In genomic region chr15:89991312-89991711, GRCh38 we compare ENCODE assay signal across 37 cellular contexts.
"Had no signal": no experiment of that assay in that cellular context is flagged by ENCODE, and none has a peak within 500 bp of the region (broad histone marks: within the 10 kb centered on the region; RNA-seq: fewer than 3 reads in every experiment).

No MANE protein-coding gene starts in this region.

- H3K4me3 Mint-ChIP-seq: activated CD4-positive, alpha-beta memory T cell treated with anti-CD3 and anti-CD28 coated beads for 36 hours; activated naive CD4-positive, alpha-beta T cell treated with anti-CD3 and anti-CD28 coated beads, Interleukin-2, amount 10 ng/mL, durations not matched to agents 7 days and 5 days; activated naive CD8-positive, alpha-beta T cell treated with anti-CD3 and anti-CD28 coated beads for 36 hours; activated T-cell treated with anti-CD3 and anti-CD28 coated beads, Interleukin-2, amount 50 U/mL, for 4 hours; activated T-helper 1 cell treated with anti-CD3 and anti-CD28 coated beads, Interleukin-12 subunit alpha, Interleukin-12 subunit beta, Interleukin-2, Interleukin-4 antibody, amounts not matched to agents 30 ng/mL and 10 ng/mL and 1 ng/mL, durations not matched to agents 14 hours and 24 hours and 36 hours; T-helper 1 cell treated with Interleukin-12 subunit alpha and Interleukin-12 subunit beta and Interleukin-4 antibody, amounts not matched to agents 30 μg/mL and 1 μg/mL, for 36 hours; T-helper 2 cell treated with Interferon-gamma antibody and Interleukin-4, amounts not matched to agents 5 μg/mL and 100 μg/mL, for 36 hours; WTC11 had no signal

- H3K4me3 ChIP-seq: Peyer's patch, SJSA1 had no signal

- ATAC-seq: activated T-cell treated with anti-CD3 and anti-CD28 coated beads, Interleukin-2, amount 50 U/mL, for 4 hours; PC-3; WTC11 had no signal

- H3K27me3 ChIP-seq: brain microvascular endothelial cell, Peyer's patch, SJSA1 had no signal

- H3K36me3 ChIP-seq: brain microvascular endothelial cell, Peyer's patch, SJSA1 had no signal

- H3K27ac Mint-ChIP-seq: activated CD4-positive, alpha-beta memory T cell treated with anti-CD3 and anti-CD28 coated beads for 36 hours; activated naive CD4-positive, alpha-beta T cell treated with anti-CD3 and anti-CD28 coated beads, Interleukin-2, amount 10 ng/mL, durations not matched to agents 7 days and 5 days; activated naive CD8-positive, alpha-beta T cell treated with anti-CD3 and anti-CD28 coated beads for 36 hours; activated T-helper 1 cell treated with anti-CD3 and anti-CD28 coated beads, Interleukin-12 subunit alpha, Interleukin-12 subunit beta, Interleukin-2, Interleukin-4 antibody, amounts not matched to agents 30 ng/mL and 10 ng/mL and 1 ng/mL, durations not matched to agents 14 hours and 24 hours and 36 hours; T-helper 1 cell treated with Interleukin-12 subunit alpha and Interleukin-12 subunit beta and Interleukin-4 antibody, amounts not matched to agents 30 μg/mL and 1 μg/mL, for 36 hours; T-helper 2 cell treated with Interferon-gamma antibody and Interleukin-4, amounts not matched to agents 5 μg/mL and 100 μg/mL, for 36 hours; WTC11 had no signal

- H3K9me3 ChIP-seq: Peyer's patch, SJSA1, SK-N-SH had no signal

- H3K27me3 Mint-ChIP-seq: activated CD4-positive, alpha-beta memory T cell treated with anti-CD3 and anti-CD28 coated beads for 36 hours; activated naive CD8-positive, alpha-beta T cell treated with anti-CD3 and anti-CD28 coated beads for 36 hours had no signal

- H3K4me1 ChIP-seq: Peyer's patch, SJSA1 had no signal

- H3K36me3 Mint-ChIP-seq: activated CD4-positive, alpha-beta memory T cell treated with anti-CD3 and anti-CD28 coated beads for 36 hours; activated naive CD4-positive, alpha-beta T cell treated with anti-CD3 and anti-CD28 coated beads, Interleukin-2, amount 10 ng/mL, durations not matched to agents 7 days and 5 days; activated naive CD8-positive, alpha-beta T cell treated with anti-CD3 and anti-CD28 coated beads for 36 hours; WTC11 had no signal

- DNase-seq: activated CD4-positive, alpha-beta memory T cell treated with anti-CD3 and anti-CD28 coated beads for 36 hours; activated CD4-positive, alpha-beta T cell treated with anti-CD3 and anti-CD28 coated beads for 4 hours; activated CD4-positive, alpha-beta T cell treated with anti-CD3 and anti-CD28 coated beads, Interleukin-2, amount 50 U/mL, for 1 hour; activated CD4-positive, CD25-positive, alpha-beta regulatory T cell treated with anti-CD3 and anti-CD28 coated beads, Interleukin-2, amount 50 U/mL, for 72 hours; activated CD8-positive, alpha-beta memory T cell treated with anti-CD3 and anti-CD28 coated beads, Interleukin-2, amount 50 U/mL, for 4 hours; activated gamma-delta T cell treated with Interleukin-2 at 50 U/mL for 16 hours; activated naive CD4-positive, alpha-beta T cell treated with anti-CD3 and anti-CD28 coated beads, Interleukin-2, amount 10 ng/mL, durations not matched to agents 7 days and 5 days; activated naive CD8-positive, alpha-beta T cell treated with anti-CD3 and anti-CD28 coated beads for 36 hours; activated T-cell treated with anti-CD3 and anti-CD28 coated beads for 4 hours; activated T-cell treated with anti-CD3 and anti-CD28 coated beads, Interleukin-2, amount 50 U/mL, for 4 hours; amniotic stem cell; aorta; brain microvascular endothelial cell; central memory CD4-positive, alpha-beta T cell; Karpas-422; KBM-7; MV-4-11; NCI-H1092; NCI-H1436 treated with DMSO at 0.1 percent for 48 hours; NCI-H187; NCI-H2029 treated with DMSO at 0.1 percent for 48 hours; NCI-H2107; NCI-H2171; NCI-H510A; NCI-H526; NCI-H748 treated with DMSO at 0.1 percent for 48 hours; NK-92 treated with Interleukin-12 subunit alpha and Interleukin-12 subunit beta, amount 100 ng/mL, for 24 hours; PC-3; Peyer's patch; RPMI8226; SHP77 treated with DMSO at 0.1 percent for 48 hours; SK-N-SH had no signal

- H3K4me2 ChIP-seq: SK-N-SH had no signal

- H3K9me3 Mint-ChIP-seq: activated CD4-positive, alpha-beta memory T cell treated with anti-CD3 and anti-CD28 coated beads for 36 hours; activated naive CD4-positive, alpha-beta T cell treated with anti-CD3 and anti-CD28 coated beads, Interleukin-2, amount 10 ng/mL, durations not matched to agents 7 days and 5 days; activated naive CD8-positive, alpha-beta T cell treated with anti-CD3 and anti-CD28 coated beads for 36 hours; activated T-cell treated with anti-CD3 and anti-CD28 coated beads, Interleukin-2, amount 50 U/mL, for 4 hours; activated T-helper 1 cell treated with anti-CD3 and anti-CD28 coated beads, Interleukin-12 subunit alpha, Interleukin-12 subunit beta, Interleukin-2, Interleukin-4 antibody, amounts not matched to agents 30 ng/mL and 10 ng/mL and 1 ng/mL, durations not matched to agents 14 hours and 24 hours and 36 hours; T-helper 1 cell treated with Interleukin-12 subunit alpha and Interleukin-12 subunit beta and Interleukin-4 antibody, amounts not matched to agents 30 μg/mL and 1 μg/mL, for 36 hours; T-helper 2 cell treated with Interferon-gamma antibody and Interleukin-4, amounts not matched to agents 5 μg/mL and 100 μg/mL, for 36 hours; WTC11 had no signal

- H3K27ac ChIP-seq: brain microvascular endothelial cell, Peyer's patch, SJSA1 had no signal

- H3K9ac ChIP-seq: SK-N-SH had no signal

- H3K4me1 Mint-ChIP-seq: activated naive CD4-positive, alpha-beta T cell treated with anti-CD3 and anti-CD28 coated beads, Interleukin-2, amount 10 ng/mL, durations not matched to agents 7 days and 5 days; activated naive CD8-positive, alpha-beta T cell treated with anti-CD3 and anti-CD28 coated beads for 36 hours had no signal
